Comparison of ENCODE assay signal across 8 cellular contexts in the genomic region with DNA sequence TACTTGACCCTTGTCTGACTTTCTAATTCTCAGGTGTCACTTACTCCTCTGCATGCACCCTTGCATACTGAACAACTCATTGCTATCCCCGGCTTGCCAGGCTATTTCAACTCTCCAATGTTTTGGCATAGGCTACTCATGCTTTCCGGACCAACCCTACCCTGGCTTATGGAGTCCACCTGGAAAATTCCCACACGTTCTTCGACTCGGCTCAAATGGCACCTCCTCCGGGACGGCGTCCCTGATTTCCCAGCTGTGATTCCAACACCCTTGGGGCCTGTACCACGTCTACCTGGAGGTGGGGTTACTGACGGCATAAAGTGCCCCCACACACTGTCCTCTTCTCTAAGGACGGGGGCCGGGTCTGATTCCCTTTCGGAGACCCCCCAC. TPM values are rescaled to one million over a fixed set of nuclear protein-coding genes. Genes with fewer than 3 reads are reported as not detected.
DNase-seq lines count a peak whose midpoint lies in the region; ATAC-seq and TF ChIP-seq lines count a peak whose summit lies in the region.

No MANE protein-coding gene starts in this region.

- no peak overlapping the region for H3T11ph ChIP-seq in H9 (ENCODE audit: low read length)

- H3K27ac ChIP-seq in H9 (ENCODE audit: insufficient read length, low read depth, low read length), result no peak overlapping the region
- H3K27ac ChIP-seq in neutrophil, result peak overlapping the region; percentile 76

- no peak overlapping the region for H4K8ac ChIP-seq in H9 (replicated peaks; ENCODE audit: insufficient read length, low read depth, low read length)

- H2BK12ac ChIP-seq in H9 (ENCODE audit: insufficient read length, low read depth, low read length), result no peak overlapping the region

- WGBS in H9 (ENCODE audit: extremely low coverage, insufficient read length, low lambda C conversion rate), result no CpG with 5 or more reads among the region's 13 CpGs

- no peak overlapping the region for H3K56ac ChIP-seq in H9 (ENCODE audit: insufficient read length, low read depth, low read length)

- H2AFZ ChIP-seq in H9 (ENCODE audit: low read length), result no peak overlapping the region

- H3K14ac ChIP-seq in H9 (ENCODE audit: insufficient read depth, low read length), result no peak overlapping the region

- H2BK120ac ChIP-seq in H9 (ENCODE audit: low read depth, low read length, poor library complexity, severe bottlenecking), result no peak overlapping the region

- peak; percentile 22 for ATAC-seq in SK-N-SH treated with all-trans-retinoic acid at 6 μM for 48 hours
- ATAC-seq in omental fat pad (ENCODE audit: low FRiP score), result no peak

- no peak overlapping the region for H3K23ac ChIP-seq in H9 (ENCODE audit: insufficient read length, low read depth, low read length)

- H3K9ac ChIP-seq in H9 (ENCODE audit: extremely low read depth, insufficient read length, low read length), result peak overlapping the region; percentile 71

- H2AK5ac ChIP-seq in H9 (ENCODE audit: insufficient read length, low read length), result no peak overlapping the region

- no peak for TF ChIP-seq CTCF in H9 (conservative IDR thresholded peaks at IDR 0.05)
- TF ChIP-seq CTCF in neutrophil (IDR thresholded peaks at IDR 0.05), result no peak
- no peak for TF ChIP-seq CTCF in omental fat pad (IDR thresholded peaks at IDR 0.05)

- H3K27me3 Mint-ChIP-seq in H9 (ENCODE audit: low read depth), result no peaks in the 10 kb centered on the region

- DNase-seq in COLO668 (lab: John Stamatoyannopoulos, UW; ENCODE audit: unreplicated experiment) (peak; percentile 12), H9 (no peak), fibroblast of gingiva (ENCODE audit: low read depth) (peak; percentile 1), COLO829 (ENCODE audit: low spot score) (no peak), omental fat pad (ENCODE audit: low spot score) (no peak), NCI-H1048 (lab: John Stamatoyannopoulos, UW) (no peak)

- H2BK5ac ChIP-seq in H9 (ENCODE audit: insufficient read length, low read length), result no peak overlapping the region

- H3K36me3 ChIP-seq in neutrophil, result no peaks in the 10 kb centered on the region

- no peak overlapping the region for H2BK20ac ChIP-seq in H9 (ENCODE audit: low read depth, low read length, poor library complexity, severe bottlenecking)

- no peaks in the 10 kb centered on the region for H4K20me1 ChIP-seq in H9 (ENCODE audit: control insufficient read depth, insufficient read depth, insufficient read length)

- peak overlapping the region; percentile 76 for H3K4me2 ChIP-seq in H9 (ENCODE audit: insufficient read depth, insufficient read length, low read length)

- no peak overlapping the region for H2BK15ac ChIP-seq in H9 (ENCODE audit: low read depth, low read length)

- H3K4ac ChIP-seq in H9 (ENCODE audit: low read depth, low read length), result no peak overlapping the region

- peaks cover 8% of the 10 kb centered on the region; the same call in 1 of the 2 replicates for H3K79me2 ChIP-seq in H9 (ENCODE audit: insufficient read depth, low read length)

- peaks cover 18 to 46% (median 43%) of the 10 kb centered on the region in 3 experiments for H3K36me3 Mint-ChIP-seq in H9 (ENCODE audit: insufficient read depth in 1 of 3, low read depth in 3 of 3)

- peaks cover 7% of the 10 kb centered on the region for H3K23me2 ChIP-seq in H9 (ENCODE audit: insufficient read length, low read depth, low read length, poor library complexity, severe bottlenecking)

- H3K4me1 Mint-ChIP-seq in H9, result peaks cover 14 to 18% of the 10 kb centered on the region in 2 experiments

- H3K9me3 ChIP-seq in H9 (ENCODE audit: control insufficient read depth, low read depth, low read length) (no peaks in the 10 kb centered on the region), neutrophil (no peaks in the 10 kb centered on the region)

- no peaks in the 10 kb centered on the region for H3K27me3 ChIP-seq in H9 (ENCODE audit: insufficient read depth, low read length)
- no peaks in the 10 kb centered on the region for H3K27me3 ChIP-seq in neutrophil

- H3K18ac ChIP-seq in H9 (ENCODE audit: insufficient read length, low read depth, low read length), result no peak overlapping the region

- H3K4me1 ChIP-seq in H9 (ENCODE audit: insufficient read depth, low read length) (no peaks in the 10 kb centered on the region; the same call in 1 of the 2 replicates), neutrophil (ENCODE audit: control insufficient read depth in 1 of 2, insufficient read depth in 1 of 2, low read depth in 1 of 2, low read length in 1 of 2) (peaks cover 14 to 17% of the 10 kb centered on the region in 2 experiments)

- H3K4me3 ChIP-seq in neutrophil (ENCODE audit: low read depth in 1 of 2, low read length in 1 of 2), result peak overlapping the region; percentile 88 to 98

- peak overlapping the region in 2 of 3 experiments; percentile 13 to 59; a peak in 3 of 7 replicates for H3K27ac Mint-ChIP-seq in H9

- no peaks in the 10 kb centered on the region; a peak in 1 of 5 replicates for H3K9me3 Mint-ChIP-seq in H9

- H4K5ac ChIP-seq in H9 (ENCODE audit: insufficient read length, low read depth, low read length), result no peak overlapping the region

- peaks cover 3% of the 10 kb centered on the region for H3K79me1 ChIP-seq in H9 (ENCODE audit: insufficient read depth, low read depth, low read length, poor library complexity, severe bottlenecking)

- H4K91ac ChIP-seq in H9 (ENCODE audit: insufficient read length, low read depth, low read length), result no peak overlapping the region

- peak overlapping the region; percentile 87 to 92 for H3K4me3 Mint-ChIP-seq in H9

TF ChIP-seq in SK-N-SH treated with all-trans-retinoic acid at 6 μM for 48 hours, 23 proteins besides CTCF, POLR2A, EP300 and RAD21:
- TF ChIP-seq, protein P1, sequence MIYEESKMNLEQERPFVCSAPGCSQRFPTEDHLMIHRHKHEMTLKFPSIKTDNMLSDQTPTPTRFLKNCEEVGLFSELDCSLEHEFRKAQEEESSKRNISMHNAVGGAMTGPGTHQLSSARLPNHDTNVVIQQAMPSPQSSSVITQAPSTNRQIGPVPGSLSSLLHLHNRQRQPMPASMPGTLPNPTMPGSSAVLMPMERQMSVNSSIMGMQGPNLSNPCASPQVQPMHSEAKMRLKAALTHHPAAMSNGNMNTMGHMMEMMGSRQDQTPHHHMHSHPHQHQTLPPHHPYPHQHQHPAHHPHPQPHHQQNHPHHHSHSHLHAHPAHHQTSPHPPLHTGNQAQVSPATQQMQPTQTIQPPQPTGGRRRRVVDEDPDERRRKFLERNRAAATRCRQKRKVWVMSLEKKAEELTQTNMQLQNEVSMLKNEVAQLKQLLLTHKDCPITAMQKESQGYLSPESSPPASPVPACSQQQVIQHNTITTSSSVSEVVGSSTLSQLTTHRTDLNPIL (CRISPR knock-in tag; IDR thresholded peaks at IDR 0.05; ENCODE audit: low read depth), result no peak
- TF ChIP-seq CSDC2 (CRISPR knock-in tag; IDR thresholded peaks at IDR 0.05), result no peak
- TF ChIP-seq ARNTL (CRISPR knock-in tag; IDR thresholded peaks at IDR 0.05; ENCODE audit: borderline replicate concordance, low read depth), result no peak
- TF ChIP-seq ZFP3 (CRISPR knock-in tag; IDR thresholded peaks at IDR 0.05), result no peak
- TF ChIP-seq GLIS3 (CRISPR knock-in tag; IDR thresholded peaks at IDR 0.05), result no peak
- TF ChIP-seq, protein P2, sequence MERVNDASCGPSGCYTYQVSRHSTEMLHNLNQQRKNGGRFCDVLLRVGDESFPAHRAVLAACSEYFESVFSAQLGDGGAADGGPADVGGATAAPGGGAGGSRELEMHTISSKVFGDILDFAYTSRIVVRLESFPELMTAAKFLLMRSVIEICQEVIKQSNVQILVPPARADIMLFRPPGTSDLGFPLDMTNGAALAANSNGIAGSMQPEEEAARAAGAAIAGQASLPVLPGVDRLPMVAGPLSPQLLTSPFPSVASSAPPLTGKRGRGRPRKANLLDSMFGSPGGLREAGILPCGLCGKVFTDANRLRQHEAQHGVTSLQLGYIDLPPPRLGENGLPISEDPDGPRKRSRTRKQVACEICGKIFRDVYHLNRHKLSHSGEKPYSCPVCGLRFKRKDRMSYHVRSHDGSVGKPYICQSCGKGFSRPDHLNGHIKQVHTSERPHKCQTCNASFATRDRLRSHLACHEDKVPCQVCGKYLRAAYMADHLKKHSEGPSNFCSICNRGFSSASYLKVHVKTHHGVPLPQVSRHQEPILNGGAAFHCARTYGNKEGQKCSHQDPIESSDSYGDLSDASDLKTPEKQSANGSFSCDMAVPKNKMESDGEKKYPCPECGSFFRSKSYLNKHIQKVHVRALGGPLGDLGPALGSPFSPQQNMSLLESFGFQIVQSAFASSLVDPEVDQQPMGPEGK (CRISPR knock-in tag; IDR thresholded peaks at IDR 0.05; ENCODE audit: borderline replicate concordance), result no peak
- no peak for TF ChIP-seq ISL1 (CRISPR knock-in tag; IDR thresholded peaks at IDR 0.05)

RNA-seq across cellular contexts. Expression of gene SMYD4, which starts 0.5 kb away (rescaled TPM):
- total RNA-seq in H9 (2021), result 28.8 and 29.0 TPM in 2 replicates
- total RNA-seq in omental fat pad, result 10 to 100 TPM in 3 of 4 donors, 1 to 10 TPM in 1; 9.1 to 28.2 (median 20.3) TPM

RNA-seq across cellular contexts. Expression of gene RPA1, which starts 0.6 kb away (rescaled TPM):
- 215 and 220 TPM in 2 replicates for total RNA-seq in H9 (2021)
- total RNA-seq in omental fat pad, result 10 to 100 TPM; 22.8 to 31.4 (median 24.1) TPM

Comparison
In these comparisons a context has a peak if more than half of its experiments do, and no peak if none do; other contexts are left out.
1. DNase-seq: peak in COLO668 (single experiment) and fibroblast of gingiva (single experiment); none in H9 (single experiment), COLO829 (single experiment), omental fat pad (single experiment) and NCI-H1048 (single experiment).